Comparison of ENCODE assay signal across 17 cellular contexts in the genomic region with DNA sequence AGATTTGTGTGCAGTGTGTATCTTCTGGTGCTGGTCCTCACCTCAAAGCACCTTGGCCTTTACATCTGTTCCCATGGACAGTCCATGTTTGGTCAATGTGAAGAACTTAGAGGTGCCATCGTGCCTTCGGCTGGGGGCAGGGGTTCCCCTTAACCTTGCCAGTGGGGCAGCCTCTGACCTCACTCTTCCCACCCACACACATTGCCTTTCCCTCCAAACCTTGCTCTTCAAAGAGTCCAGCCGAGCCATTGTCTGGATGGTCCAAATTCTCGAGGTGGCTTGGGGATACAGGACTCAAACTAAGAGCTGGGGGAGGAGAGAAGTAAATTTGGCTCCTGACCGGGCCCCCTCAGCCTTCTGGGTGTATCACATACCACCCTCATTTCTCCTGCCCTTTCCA.
"Had no signal": no experiment of that assay in that cellular context is flagged by ENCODE, and none has a peak within 500 bp of the region (broad histone marks: within the 10 kb centered on the region; RNA-seq: fewer than 3 reads in every experiment).

No MANE protein-coding gene starts in this region.

- ATAC-seq: activated CD8-positive, alpha-beta memory T cell treated with anti-CD3 and anti-CD28 coated beads, Interleukin-2, amount 10 ng/mL, durations not matched to agents 7 days and 5 days; body of pancreas; foreskin keratinocyte; SK-N-SH treated with all-trans-retinoic acid at 6 μM for 48 hours had no signal

- H3K27me3 ChIP-seq: body of pancreas, foreskin keratinocyte, sigmoid colon, upper lobe of right lung had no signal

- H3K27me3 Mint-ChIP-seq: activated naive CD4-positive, alpha-beta T cell treated with anti-CD3 and anti-CD28 coated beads, Interleukin-2, amount 10 ng/mL, durations not matched to agents 7 days and 5 days had no signal

- H3K36me3 Mint-ChIP-seq: activated CD8-positive, alpha-beta memory T cell treated with anti-CD3 and anti-CD28 coated beads, Interleukin-2, amount 10 ng/mL, durations not matched to agents 7 days and 5 days; activated naive CD4-positive, alpha-beta T cell treated with anti-CD3 and anti-CD28 coated beads, Interleukin-2, amount 10 ng/mL, durations not matched to agents 7 days and 5 days had no signal

- H3K4me1 Mint-ChIP-seq: activated CD8-positive, alpha-beta memory T cell treated with anti-CD3 and anti-CD28 coated beads, Interleukin-2, amount 10 ng/mL, durations not matched to agents 7 days and 5 days; activated naive CD4-positive, alpha-beta T cell treated with anti-CD3 and anti-CD28 coated beads, Interleukin-2, amount 10 ng/mL, durations not matched to agents 7 days and 5 days; central memory CD8-positive, alpha-beta T cell had no signal

- DNase-seq: activated CD4-positive, alpha-beta memory T cell treated with anti-CD3 and anti-CD28 coated beads for 36 hours; activated CD8-positive, alpha-beta memory T cell treated with anti-CD3 and anti-CD28 coated beads, Interleukin-2, amount 10 ng/mL, durations not matched to agents 7 days and 5 days; activated naive CD4-positive, alpha-beta T cell treated with anti-CD3 and anti-CD28 coated beads, Interleukin-2, amount 10 ng/mL, durations not matched to agents 7 days and 5 days; activated T-cell treated with anti-CD3 and anti-CD28 coated beads, Interleukin-2, amount 50 U/mL, for 1 hour; body of pancreas; cortex of kidney; effector CD8-positive, alpha-beta T cell; foreskin keratinocyte; left ventricle myocardium superior; occipital lobe; sigmoid colon; stimulated activated CD4-positive, alpha-beta T cell treated with anti-CD3 and anti-CD28 coated beads, Interleukin-2, amount 100 ng/mL, for 24 hours; upper lobe of right lung had no signal

- H3K4me3 ChIP-seq: body of pancreas, sigmoid colon, upper lobe of right lung had no signal

- H3K4me1 ChIP-seq: foreskin keratinocyte had no signal

- FAIRE-seq: endothelial cell of umbilical vein had no signal

- H3K27ac Mint-ChIP-seq: activated CD4-positive, alpha-beta memory T cell treated with anti-CD3 and anti-CD28 coated beads for 36 hours; activated CD8-positive, alpha-beta memory T cell treated with anti-CD3 and anti-CD28 coated beads, Interleukin-2, amount 10 ng/mL, durations not matched to agents 7 days and 5 days; activated naive CD4-positive, alpha-beta T cell treated with anti-CD3 and anti-CD28 coated beads, Interleukin-2, amount 10 ng/mL, durations not matched to agents 7 days and 5 days; natural killer cell treated with Interleukin-12 subunit alpha and Interleukin-12 subunit beta and Interleukin-15 and Interleukin-18, amount 100 ng/mL, for 72 hours had no signal

- H3K4me3 Mint-ChIP-seq: activated CD4-positive, alpha-beta memory T cell treated with anti-CD3 and anti-CD28 coated beads for 36 hours; activated CD8-positive, alpha-beta memory T cell treated with anti-CD3 and anti-CD28 coated beads, Interleukin-2, amount 10 ng/mL, durations not matched to agents 7 days and 5 days; activated naive CD4-positive, alpha-beta T cell treated with anti-CD3 and anti-CD28 coated beads, Interleukin-2, amount 10 ng/mL, durations not matched to agents 7 days and 5 days; central memory CD8-positive, alpha-beta T cell; natural killer cell treated with Interleukin-12 subunit alpha and Interleukin-12 subunit beta and Interleukin-15 and Interleukin-18, amount 100 ng/mL, for 72 hours had no signal

- H3K27ac ChIP-seq: foreskin keratinocyte, upper lobe of right lung had no signal

- H3K36me3 ChIP-seq: sigmoid colon, upper lobe of right lung had no signal
